In genomic region chr15:80059786-80060489, GRCh38 we compare ENCODE assay signal across 8 cellular contexts. TPM values are rescaled to one million over a fixed set of nuclear protein-coding genes. Genes with fewer than 3 reads are reported as not detected.
A peak's percentile ranks its signal among the peaks of the same experiment; 100 is the strongest.
DNase-seq lines count a peak whose midpoint lies in the region; ATAC-seq and FAIRE-seq lines count a peak whose summit lies in the region.

No MANE protein-coding gene starts in this region.

- ATAC-seq in GM19397 (IDR thresholded peaks at IDR 0.05; ENCODE audit: unreplicated experiment): peak; percentile 61
- ATAC-seq in HG03520 (IDR thresholded peaks at IDR 0.05; ENCODE audit: unreplicated experiment): peak; percentile 36

- peaks cover 13% of the 10 kb centered on the region for H3K4me1 ChIP-seq in iPS-15b (ENCODE audit: control insufficient read depth, insufficient read depth, low read length)
- H3K4me1 ChIP-seq in skeletal muscle tissue (ENCODE audit: control insufficient read depth in 3 of 3, insufficient read depth in 3 of 3, low read length in 3 of 3): peaks cover 7 to 15% (median 14%) of the 10 kb centered on the region in 3 donors

- H3K4me3 ChIP-seq in iPS-15b (ENCODE audit: low read depth, low read length) (peak overlapping the region; percentile 63), skeletal muscle tissue (ENCODE audit: low read length in 3 of 3) (peak overlapping the region; percentile 78 to 81 (median 78))

- H3K36me3 ChIP-seq in iPS-15b (ENCODE audit: control insufficient read depth, insufficient read depth, low read length): no peaks in the 10 kb centered on the region
- no peaks in the 10 kb centered on the region for H3K36me3 ChIP-seq in skeletal muscle tissue (ENCODE audit: control insufficient read depth in 3 of 3, insufficient read depth in 3 of 3, low read length in 3 of 3)

- peak overlapping the region; percentile 84 for H3K27ac ChIP-seq in skeletal muscle tissue (ENCODE audit: low read depth, low read length)

- no peak for FAIRE-seq in RCC 7860 (lab: Jason Lieb, UNC)

- H3K9me3 ChIP-seq in iPS-15b (ENCODE audit: control insufficient read depth, insufficient read depth, low read length) (no peaks in the 10 kb centered on the region), skeletal muscle tissue (ENCODE audit: control insufficient read depth in 3 of 3, low read length in 3 of 3) (no peaks in the 10 kb centered on the region)

- H3K9ac ChIP-seq in iPS-15b (ENCODE audit: low read depth, low read length) (peak overlapping the region; percentile 81), skeletal muscle tissue (ENCODE audit: low read depth in 1 of 3, low read length in 3 of 3) (peak overlapping the region; percentile 57 to 89 (median 86))

- no peaks in the 10 kb centered on the region for H3K27me3 ChIP-seq in iPS-15b (ENCODE audit: control insufficient read depth, insufficient read depth, low read length)
- H3K27me3 ChIP-seq in skeletal muscle tissue (ENCODE audit: control insufficient read depth in 3 of 3, insufficient read depth in 3 of 3, low read length in 3 of 3): no peaks in the 10 kb centered on the region

- DNase-seq in DMS53 (lab: John Stamatoyannopoulos, UW) (peak; percentile 91), RCC 7860 (ENCODE audit: low spot score) (peak; percentile 21), astrocyte of the hippocampus (ENCODE audit: low read depth, low spot score) (peak; percentile 65)
- no peak for DNase-seq in activated effector memory CD4-positive, alpha-beta T cell treated with anti-CD3 and anti-CD28 coated beads, Interleukin-2, amount 50 U/mL, for 16 hours

RNA-seq across cellular contexts. Expression of gene ZFAND6, which starts 0.5 kb away (rescaled TPM):
- 164 TPM for total RNA-seq in skeletal muscle tissue
